Comparison of ENCODE assay signal across 18 cellular contexts in genomic region chr6:116465246-116465645, GRCh38. TPM values are rescaled to one million over a fixed set of nuclear protein-coding genes. Genes with fewer than 3 reads are reported as not detected.
DNase-seq lines count a peak whose midpoint lies in the region; ATAC-seq, FAIRE-seq and TF ChIP-seq lines count a peak whose summit lies in the region.
"Had no signal": no experiment of that assay in that cellular context is flagged by ENCODE, and none has a peak within 500 bp of the region (broad histone marks: within the 10 kb centered on the region; RNA-seq: fewer than 3 reads in every experiment).

No MANE protein-coding gene starts in this region.

- in situ Hi-C loops in GM13977 (cut with MboI; ENCODE audit: low pct_unique_long_range_greater_than_20kb, low sequenced_read_pairs, unreplicated experiment) = no loop called here

- H3K27me3 Mint-ChIP-seq in dendritic cell treated with granulocyte-macrophage colony-stimulating factor and Interleukin-4, amounts not matched to agents 40 ng/mL and 50 ng/mL, for 4 days = no peaks in the 10 kb centered on the region

- TF ChIP-seq RAD21 in A549 (conservative IDR thresholded peaks at IDR 0.05 in 1 of 2, IDR thresholded peaks at IDR 0.05 in 1 of 2) = no peak

- DNase-seq in A549 (ENCODE audit: low read depth in 1 of 2, low spot score in 1 of 2) (no peak), GM12892 (ENCODE audit: insufficient read length) (no peak), dorsolateral prefrontal cortex (no peak), GM13977 (ENCODE audit: low spot score) (no peak), NCI-H2227 (lab: John Stamatoyannopoulos, UW; ENCODE audit: unreplicated experiment) (no peak)
- DNase-seq: activated CD4-positive, CD25-positive, alpha-beta regulatory T cell; activated T-cell treated with anti-CD3 and anti-CD28 coated beads, Interleukin-2, amount 50 U/mL, for 1 hour; effector CD4-positive, alpha-beta T cell; foreskin fibroblast; NCI-H1092; NCI-H524; SJCRH30 had no signal

- 75% methylated on average over 5 of the region's 5 CpGs for WGBS in A549 (ENCODE audit: missing lambda C conversion rate)

- H3K27me3 ChIP-seq in OCI-LY3 (ENCODE audit: low read depth, low read length) (no peaks in the 10 kb centered on the region), dorsolateral prefrontal cortex (peaks cover 0 to 34% (median 5%) of the 10 kb centered on the region in 45 donors)
- H3K27me3 ChIP-seq: SJCRH30 had no signal

- no peak for TF ChIP-seq CTCF in A549 (IDR thresholded peaks at IDR 0.05)
- TF ChIP-seq CTCF in OCI-LY3 (IDR thresholded peaks at IDR 0.05; ENCODE audit: low read depth, low read length) = no peak
- TF ChIP-seq CTCF in dorsolateral prefrontal cortex (IDR thresholded peaks at IDR 0.05 in 54 of 56, conservative IDR thresholded peaks at IDR 0.05 in 2 of 56; ENCODE audit: low read depth in 1 of 56, partially characterized antibody in 56 of 56) = no peak
- TF ChIP-seq CTCF in GM13977 (IDR thresholded peaks at IDR 0.05; ENCODE audit: extremely low read depth, insufficient read depth, missing control alignments) = no peak

- no peak for ATAC-seq in A549
- no peak for ATAC-seq in HG02678 (IDR thresholded peaks at IDR 0.05; ENCODE audit: unreplicated experiment)

- POLR2A ChIA-PET in A549 (lab: Yijun Ruan, JAX) = no interaction called here

- no peaks in the 10 kb centered on the region for H4K20me1 ChIP-seq in OCI-LY3 (ENCODE audit: insufficient read depth, low read length)

- intact Hi-C loops in dendritic cell treated with granulocyte-macrophage colony-stimulating factor and Interleukin-4, amounts not matched to agents 40 ng/mL and 50 ng/mL, for 4 days (cut with micrococcal nuclease) = loop anchor here (2.0 kb wide), 1 partner anchor 14 kb away; no protein-coding TSS in a partner anchor
- intact Hi-C loops in dorsolateral prefrontal cortex (cut with DNase I) = no loop called here

- H3K4me1 ChIP-seq in A549 (no peaks in the 10 kb centered on the region), OCI-LY3 (ENCODE audit: low read length) (peaks cover 25% of the 10 kb centered on the region)
- H3K4me1 ChIP-seq: SJCRH30 had no signal

- H3K36me3 Mint-ChIP-seq in dendritic cell treated with granulocyte-macrophage colony-stimulating factor and Interleukin-4, amounts not matched to agents 40 ng/mL and 50 ng/mL, for 4 days (ENCODE audit: low read depth) = no peaks in the 10 kb centered on the region

- H3K27ac ChIP-seq in A549 (no peak overlapping the region), OCI-LY3 (ENCODE audit: low read length) (no peak overlapping the region), dorsolateral prefrontal cortex (no peak overlapping the region)
- H3K27ac ChIP-seq: SJCRH30 had no signal

- no peaks in the 10 kb centered on the region for H3K36me3 ChIP-seq in OCI-LY3 (replicated peaks; ENCODE audit: low read depth, low read length)
- H3K36me3 ChIP-seq: SJCRH30 had no signal

- no peak for FAIRE-seq in A549 (lab: Jason Lieb, UNC)
- peak; percentile 36 for FAIRE-seq in GM12892 (lab: Jason Lieb, UNC)
- FAIRE-seq: H54, islet of Langerhans, urothelium cell line had no signal

- H3K9me3 ChIP-seq in A549 (no peaks in the 10 kb centered on the region), OCI-LY3 (ENCODE audit: insufficient read depth, low read length) (no peaks in the 10 kb centered on the region)
- H3K9me3 ChIP-seq: SJCRH30 had no signal

- no peaks in the 10 kb centered on the region for H3K9me3 Mint-ChIP-seq in dendritic cell treated with granulocyte-macrophage colony-stimulating factor and Interleukin-4, amounts not matched to agents 40 ng/mL and 50 ng/mL, for 4 days

- no peak for TF ChIP-seq EP300 in A549 (IDR thresholded peaks at IDR 0.05)

- no peaks in the 10 kb centered on the region for H3K79me2 ChIP-seq in OCI-LY3 (ENCODE audit: low read length)

- H3K9ac ChIP-seq in OCI-LY3 (ENCODE audit: low read length) = no peak overlapping the region

- H3K4me3 ChIP-seq in A549 = no peak overlapping the region
- H3K4me3 ChIP-seq in OCI-LY3 (ENCODE audit: low read length) = peak overlapping the region; percentile 37; the same call in 1 of the 2 replicates
- H3K4me3 ChIP-seq in dorsolateral prefrontal cortex = no peak overlapping the region
- H3K4me3 ChIP-seq: SJCRH30 had no signal

- peaks cover 58% of the 10 kb centered on the region for H3K4me1 Mint-ChIP-seq in dendritic cell treated with granulocyte-macrophage colony-stimulating factor and Interleukin-4, amounts not matched to agents 40 ng/mL and 50 ng/mL, for 4 days (ENCODE audit: low read depth)

- TF ChIP-seq POLR2A in A549 (IDR thresholded peaks at IDR 0.05; ENCODE audit: low read length) (no peak), GM12892 (IDR thresholded peaks at IDR 0.05; ENCODE audit: low read depth, low read length) (no peak)

- H3K4me2 ChIP-seq in A549 (no peak overlapping the region), OCI-LY3 (ENCODE audit: low read length) (peak overlapping the region; percentile 72)

- H3K27ac Mint-ChIP-seq in dendritic cell treated with granulocyte-macrophage colony-stimulating factor and Interleukin-4, amounts not matched to agents 40 ng/mL and 50 ng/mL, for 4 days = peak overlapping the region; percentile 82

- CTCF ChIA-PET in A549 (lab: Yijun Ruan, JAX) = interaction anchor here (0.6 kb wide), 1 partner anchor 709 kb away, joined by 3 read pairs; no protein-coding TSS in a partner anchor

- H3K4me3 Mint-ChIP-seq in dendritic cell treated with granulocyte-macrophage colony-stimulating factor and Interleukin-4, amounts not matched to agents 40 ng/mL and 50 ng/mL, for 4 days = no peak overlapping the region

- no peak overlapping the region for H2AFZ ChIP-seq in OCI-LY3 (ENCODE audit: low read depth, low read length)

TF ChIP-seq in A549, 52 proteins besides CTCF, POLR2A, EP300 and RAD21:
- TF ChIP-seq NFE2L2 (conservative IDR thresholded peaks at IDR 0.05; ENCODE audit: low read length) = no peak
- TF ChIP-seq FOXS1 (CRISPR knock-in tag; IDR thresholded peaks at IDR 0.05) = no peak
- no peak for TF ChIP-seq MAX (IDR thresholded peaks at IDR 0.05)
- peak; percentile 10 for TF ChIP-seq MAFK (IDR thresholded peaks at IDR 0.05; ENCODE audit: partially characterized antibody)
- no peak for TF ChIP-seq MAZ (IDR thresholded peaks at IDR 0.05; ENCODE audit: borderline replicate concordance, low read depth, low read length)
- TF ChIP-seq SREBF2 (IDR thresholded peaks at IDR 0.05) = no peak
- TF ChIP-seq ZFP36 (IDR thresholded peaks at IDR 0.05; ENCODE audit: borderline replicate concordance, partially characterized antibody) = no peak
- no peak for TF ChIP-seq JUNB (IDR thresholded peaks at IDR 0.05)

RNA-seq across cellular contexts. Expression of gene CALHM6, which starts 4.1 kb away (rescaled TPM):
- not detected in 2 replicates for polyA plus RNA-seq in A549 (2011; rRNA removed)
- not detected in 2 replicates for polyA plus RNA-seq in A549 (2012; cell fraction: cytosol; rRNA removed)
- polyA plus RNA-seq in A549 (2012; cell fraction: nucleus; rRNA removed) = not detected in 2 replicates
- 0.31 TPM in 1 of 3 replicates, not detected in the others for polyA plus RNA-seq in A549 (2017; fragmentation: RNase III; extraction: RNeasy Plus Mini Kit Qiagen cat#74134 plus additional on column Dnase treatment)
- polyA minus RNA-seq in A549 (2011; rRNA and poly(A)+ RNA removed) = not detected in 2 replicates
- polyA plus RNA-seq in GM12892 (2012; ENCODE audit: missing spikeins) = 34.9 TPM
- total RNA-seq in dorsolateral prefrontal cortex = 1 to 10 TPM in 62 of 120 experiments, under 1 TPM in 21, not detected in 37; 0.44 to 7.3 (median 1.7) TPM
- total RNA-seq: SJCRH30 had no signal

RNA-seq across cellular contexts. Expression of gene CALHM5, which starts 46.2 kb away (rescaled TPM):
- polyA plus RNA-seq in A549 (2011; rRNA removed) = 0.09 and 0.11 TPM in 2 replicates
- 0.03 and 0.04 TPM in 2 replicates for polyA plus RNA-seq in A549 (2012; cell fraction: cytosol; rRNA removed)
- polyA plus RNA-seq in A549 (2012; cell fraction: nucleus; rRNA removed) = 0.01 and 0.04 TPM in 2 replicates
- 0.08 to 0.12 TPM (median 0.09 TPM) in 3 replicates for polyA plus RNA-seq in A549 (2017; fragmentation: RNase III; extraction: RNeasy Plus Mini Kit Qiagen cat#74134 plus additional on column Dnase treatment)
- 0.04 and 0.19 TPM in 2 replicates for polyA minus RNA-seq in A549 (2011; rRNA and poly(A)+ RNA removed)
- not detected for polyA plus RNA-seq in GM12892 (2012; ENCODE audit: missing spikeins)
- 1 to 10 TPM in 4 of 120 experiments, under 1 TPM in 116; 0.07 to 1.3 (median 0.38) TPM for total RNA-seq in dorsolateral prefrontal cortex
